ENCODE assay signal across 16 cellular contexts in the genomic region with DNA sequence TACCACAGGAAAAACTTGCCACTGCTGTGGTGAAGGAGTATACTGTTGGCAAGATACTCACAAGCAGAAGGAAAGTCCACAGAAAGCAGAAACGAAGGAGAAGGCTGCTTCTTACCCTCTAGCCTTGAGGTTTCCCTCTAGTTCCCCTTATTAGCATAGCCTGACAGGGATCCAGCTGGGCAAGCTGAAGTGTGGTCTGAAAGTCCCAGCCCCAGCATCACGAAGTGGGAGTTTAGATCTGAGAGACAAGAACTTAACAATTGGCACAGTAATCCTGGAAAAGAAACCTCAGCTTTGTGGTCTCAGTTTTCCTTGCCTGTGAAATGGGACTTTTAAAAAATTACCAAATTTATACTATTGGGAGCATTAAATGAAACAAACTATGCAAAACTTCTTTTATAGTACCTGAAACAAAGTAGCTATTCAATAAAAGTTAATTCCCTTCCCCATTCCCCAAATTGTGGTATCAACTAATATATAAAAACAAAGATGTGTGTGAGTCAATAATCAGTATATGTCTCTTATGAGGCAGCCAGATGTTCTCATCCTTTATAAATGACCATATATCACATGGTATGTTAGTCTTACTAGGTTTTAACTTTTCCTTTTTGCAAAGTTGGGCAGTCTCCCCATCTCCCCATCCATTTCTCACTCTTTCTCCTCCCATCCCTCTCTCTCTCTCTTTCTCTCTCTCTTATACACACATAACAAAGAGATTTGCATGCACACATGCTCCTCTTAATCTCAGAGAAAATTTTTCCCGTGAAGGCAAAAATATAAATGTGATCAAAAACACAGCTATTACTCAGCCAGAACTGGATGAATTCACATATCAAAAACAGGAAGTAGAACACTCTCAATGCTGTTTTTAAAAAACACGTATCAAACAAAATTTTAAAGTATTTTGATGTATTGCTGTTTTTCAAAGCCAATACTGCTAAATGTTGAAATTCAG. TPM values are rescaled to one million over a fixed set of nuclear protein-coding genes. Genes with fewer than 3 reads are reported as not detected.
DNase-seq lines count a peak whose midpoint lies in the region; ATAC-seq, FAIRE-seq and TF ChIP-seq lines count a peak whose summit lies in the region.
"Had no signal": no experiment of that assay in that cellular context is flagged by ENCODE, and none has a peak within 500 bp of the region (broad histone marks: within the 10 kb centered on the region; RNA-seq: fewer than 3 reads in every experiment).

No MANE protein-coding gene starts in this region.

- H3K4me3 ChIP-seq in astrocyte (ENCODE audit: insufficient read depth, low read depth, low read length), result no peak overlapping the region
- H3K4me3 ChIP-seq in aorta (ENCODE audit: low read length in 2 of 2), result no peak overlapping the region
- H3K4me3 ChIP-seq in MM.1S (ENCODE audit: low read length), result no peak overlapping the region

- 46 to 55% methylated on average over 4 of the region's 4 CpGs for WGBS in aorta, 2 donors

- H2AFZ ChIP-seq in astrocyte (ENCODE audit: low read depth, low read length), result no peak overlapping the region
- H2AFZ ChIP-seq in MM.1S (ENCODE audit: low read length), result no peak overlapping the region

- peak; percentile 32 for FAIRE-seq in astrocyte (lab: Jason Lieb, UNC)
- FAIRE-seq: A204.1 had no signal

- no peaks in the 10 kb centered on the region for H3K27me3 Mint-ChIP-seq in activated CD4-positive, alpha-beta T cell treated with anti-CD3 and anti-CD28 coated beads for 36 hours
- no peaks in the 10 kb centered on the region for H3K27me3 Mint-ChIP-seq in astrocyte (ENCODE audit: low read depth, unreplicated experiment)

- H3K36me3 ChIP-seq in astrocyte (ENCODE audit: insufficient read depth, low read length), result no peaks in the 10 kb centered on the region
- no peaks in the 10 kb centered on the region for H3K36me3 ChIP-seq in aorta (ENCODE audit: control insufficient read depth in 1 of 2, insufficient read depth in 2 of 2, low read length in 1 of 2)
- H3K36me3 ChIP-seq in MM.1S (replicated peaks; ENCODE audit: insufficient read depth, low read length), result 0 out of 2 replicates have a peak, but pooled peaks cover 7% of the 10 kb centered on the region

- POLR2A ChIA-PET in activated CD4-positive, alpha-beta T cell treated with anti-CD3 and anti-CD28 coated beads for 36 hours (lab: Charles Lee), result no interaction called here

- no peak for ATAC-seq in activated CD4-positive, alpha-beta T cell treated with anti-CD3 and anti-CD28 coated beads for 36 hours
- ATAC-seq in HG03521 (IDR thresholded peaks at IDR 0.05; ENCODE audit: unreplicated experiment) (peak; percentile 55), aorta (ENCODE audit: low FRiP score) (peak; percentile 52), HG03378 (IDR thresholded peaks at IDR 0.05; ENCODE audit: unreplicated experiment) (no peak)
- ATAC-seq: activated CD4-positive, CD25-positive, alpha-beta regulatory T cell treated with anti-CD3 and anti-CD28 coated beads, Interleukin-2, amount 50 U/mL, for 24 hours; esophagus mucosa; Right ventricle myocardium inferior; sciatic nerve had no signal

- H3K27ac ChIP-seq in astrocyte (ENCODE audit: low read depth, low read length), result no peak overlapping the region
- no peak overlapping the region for H3K27ac ChIP-seq in aorta (ENCODE audit: low read depth in 1 of 2, low read length in 2 of 2)
- H3K27ac ChIP-seq in MM.1S (ENCODE audit: low read length), result no peak overlapping the region

- H3K4me1 Mint-ChIP-seq in activated CD4-positive, alpha-beta T cell treated with anti-CD3 and anti-CD28 coated beads for 36 hours, result peaks cover 19% of the 10 kb centered on the region
- no peaks in the 10 kb centered on the region for H3K4me1 Mint-ChIP-seq in astrocyte (ENCODE audit: low read depth, unreplicated experiment)

- intact Hi-C loops in activated CD4-positive, alpha-beta T cell treated with anti-CD3 and anti-CD28 coated beads for 36 hours (cut with DNase I, micrococcal nuclease), result no loop called here
- intact Hi-C loops in aorta (cut with DNase I), result no loop called here

- H3K27me3 ChIP-seq in astrocyte (ENCODE audit: insufficient read depth, low read length), result no peaks in the 10 kb centered on the region
- no peaks in the 10 kb centered on the region for H3K27me3 ChIP-seq in aorta (ENCODE audit: control insufficient read depth in 1 of 2, insufficient read depth in 2 of 2, low read length in 1 of 2)
- no peaks in the 10 kb centered on the region for H3K27me3 ChIP-seq in MM.1S (replicated peaks; ENCODE audit: insufficient read depth, low read length)

- no peak overlapping the region for H3K4me3 Mint-ChIP-seq in activated CD4-positive, alpha-beta T cell treated with anti-CD3 and anti-CD28 coated beads for 36 hours
- H3K4me3 Mint-ChIP-seq in astrocyte (ENCODE audit: unreplicated experiment), result no peak overlapping the region
- H3K4me3 Mint-ChIP-seq: activated T-helper 1 cell treated with anti-CD3 and anti-CD28 coated beads, Interleukin-12 subunit alpha, Interleukin-12 subunit beta, Interleukin-2, Interleukin-4 antibody, amounts not matched to agents 30 ng/mL and 10 ng/mL and 1 ng/mL, durations not matched to agents 14 hours and 24 hours and 36 hours had no signal

- no peaks in the 10 kb centered on the region for H4K20me1 ChIP-seq in astrocyte (ENCODE audit: insufficient read depth, low read length)
- no peaks in the 10 kb centered on the region for H4K20me1 ChIP-seq in MM.1S (ENCODE audit: insufficient read depth, low read length)

- H3K36me3 Mint-ChIP-seq in activated CD4-positive, alpha-beta T cell treated with anti-CD3 and anti-CD28 coated beads for 36 hours (ENCODE audit: low read depth), result peaks cover 69% of the 10 kb centered on the region
- peaks cover 15% of the 10 kb centered on the region for H3K36me3 Mint-ChIP-seq in astrocyte (ENCODE audit: low read depth, unreplicated experiment)

- CTCF ChIA-PET in activated CD4-positive, alpha-beta T cell treated with anti-CD3 and anti-CD28 coated beads for 36 hours (lab: Charles Lee), result interaction anchor here (0.7 kb wide), 1 partner anchor 632 kb away, joined by 4 read pairs; no protein-coding TSS in a partner anchor

- H3F3A ChIP-seq in MM.1S (ENCODE audit: insufficient read depth, low read length), result no peaks in the 10 kb centered on the region

- no peak overlapping the region for H3K4me2 ChIP-seq in astrocyte (ENCODE audit: low read length)
- no peak overlapping the region for H3K4me2 ChIP-seq in MM.1S (ENCODE audit: low read depth, low read length)

- TF ChIP-seq CTCF in astrocyte (IDR thresholded peaks at IDR 0.05; ENCODE audit: insufficient read depth, low read depth, low read length) (no peak), MM.1S (IDR thresholded peaks at IDR 0.05; ENCODE audit: low read length) (no peak)

- H3K9ac ChIP-seq in astrocyte (ENCODE audit: low read length), result no peak overlapping the region
- H3K9ac ChIP-seq in MM.1S (ENCODE audit: low read length), result no peak overlapping the region

- DNase-seq in activated CD4-positive, alpha-beta T cell treated with anti-CD3 and anti-CD28 coated beads for 36 hours, result no peak
- DNase-seq in activated CD4-positive, alpha-beta T cell treated with anti-CD3 and anti-CD28 coated beads, Interleukin-2, amount 50 U/mL, for 48 hours, result no peak
- DNase-seq in astrocyte (ENCODE audit: low read depth) (no peak), aorta (no peak), middle frontal gyrus (ENCODE audit: extremely low spot score, low spot score) (no peak), MM.1S (no peak)
- DNase-seq: GOT3, NCI-H524 had no signal

- H3K9me2 ChIP-seq in MM.1S (replicated peaks; ENCODE audit: insufficient read depth, low read length), result no peaks in the 10 kb centered on the region

- H3K79me2 ChIP-seq in astrocyte (ENCODE audit: insufficient read depth, low read length), result no peaks in the 10 kb centered on the region
- 0 out of 2 replicates have a peak, but pooled peaks cover 12% of the 10 kb centered on the region for H3K79me2 ChIP-seq in MM.1S (ENCODE audit: low read length)

- peaks cover 7% of the 10 kb centered on the region for H3K4me1 ChIP-seq in astrocyte (ENCODE audit: insufficient read depth, low read length)
- peaks cover 1 to 2% of the 10 kb centered on the region in 2 donors for H3K4me1 ChIP-seq in aorta (ENCODE audit: control insufficient read depth in 1 of 2, insufficient read depth in 2 of 2, low read length in 2 of 2)
- H3K4me1 ChIP-seq in MM.1S (ENCODE audit: low read length), result no peaks in the 10 kb centered on the region

- no peaks in the 10 kb centered on the region for H3K9me3 ChIP-seq in astrocyte (ENCODE audit: insufficient read depth, low read depth, low read length)
- no peaks in the 10 kb centered on the region for H3K9me3 ChIP-seq in aorta (ENCODE audit: control insufficient read depth, low read length)
- no peaks in the 10 kb centered on the region for H3K9me3 ChIP-seq in MM.1S (replicated peaks; ENCODE audit: insufficient read depth, low read length)

- H3K9me3 Mint-ChIP-seq in activated CD4-positive, alpha-beta T cell treated with anti-CD3 and anti-CD28 coated beads for 36 hours (ENCODE audit: low read depth), result peaks cover 16% of the 10 kb centered on the region
- H3K9me3 Mint-ChIP-seq in astrocyte (ENCODE audit: unreplicated experiment), result peaks cover 9% of the 10 kb centered on the region

- H3K27ac Mint-ChIP-seq in activated CD4-positive, alpha-beta T cell treated with anti-CD3 and anti-CD28 coated beads for 36 hours, result peak overlapping the region; percentile 34
- H3K27ac Mint-ChIP-seq in astrocyte (ENCODE audit: unreplicated experiment), result no peak overlapping the region
- H3K27ac Mint-ChIP-seq: activated T-helper 1 cell treated with anti-CD3 and anti-CD28 coated beads, Interleukin-12 subunit alpha, Interleukin-12 subunit beta, Interleukin-2, Interleukin-4 antibody, amounts not matched to agents 30 ng/mL and 10 ng/mL and 1 ng/mL, durations not matched to agents 14 hours and 24 hours and 36 hours had no signal

RNA-seq across cellular contexts. Expression of a gene that starts 57.8 kb away (rescaled TPM):
- total RNA-seq in activated CD4-positive, alpha-beta T cell treated with anti-CD3 and anti-CD28 coated beads for 36 hours, result 10 to 100 TPM; 21.6 to 22.5 TPM
- total RNA-seq in astrocyte (11.9 and 13.9 TPM in 2 replicates), aorta (10 to 100 TPM; 15.3 to 19.2 TPM)
- polyA plus RNA-seq in aorta, result 1 to 10 TPM; 3.5 to 5.3 TPM

Comparison
In these comparisons a context has a peak if more than half of its experiments do, and no peak if none do; other contexts are left out.
1. ATAC-seq: peak in HG03521 (single experiment) and aorta (single experiment); none in activated CD4-positive, alpha-beta T cell treated with anti-CD3 and anti-CD28 coated beads for 36 hours (single experiment) and HG03378 (single experiment).